8 cellular contexts compared by ENCODE assay signal in the genomic region with DNA sequence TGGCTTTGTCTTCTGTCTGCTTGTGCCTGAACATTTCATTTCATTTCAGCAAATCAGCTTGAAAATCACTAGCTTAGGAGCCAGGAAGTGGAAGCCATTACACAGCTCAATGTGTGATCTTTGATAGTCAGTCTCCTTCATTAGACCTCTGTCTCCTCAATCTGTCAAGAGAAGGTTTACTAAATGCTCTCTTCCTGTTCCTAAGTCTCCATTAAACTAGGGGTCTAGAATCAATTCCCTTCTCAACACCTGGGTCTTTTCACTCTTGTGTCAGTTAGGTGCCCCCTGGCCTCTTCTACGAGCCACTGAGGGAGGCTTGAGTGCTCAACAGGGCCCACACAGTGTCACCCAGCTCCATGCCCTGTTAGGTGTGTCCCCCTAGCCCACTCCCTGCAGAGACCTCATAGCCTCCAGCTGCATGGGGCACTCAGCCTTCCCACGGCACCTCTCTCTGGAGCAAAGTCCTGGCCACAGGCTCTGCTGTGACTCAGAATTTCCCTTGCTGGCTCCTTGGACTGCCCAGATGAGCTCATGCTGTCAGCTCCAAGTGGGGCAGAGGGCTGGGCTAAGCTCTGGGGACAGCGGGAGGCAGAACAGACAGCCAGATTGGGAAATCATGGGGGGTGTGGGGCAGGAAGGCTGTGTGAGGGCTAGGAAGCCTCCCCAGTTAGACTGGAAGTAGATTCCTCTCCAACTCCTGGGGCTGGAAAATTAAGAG.
A peak's percentile ranks its signal among the peaks of the same experiment; 100 is the strongest.
DNase-seq lines count a peak whose midpoint lies in the region; TF ChIP-seq lines count a peak whose summit lies in the region.

No MANE protein-coding gene starts in this region.

- no peak for TF ChIP-seq CTCF in cardiac fibroblast (IDR thresholded peaks at IDR 0.05; ENCODE audit: low read depth, low read length)

- peak; percentile 90 for DNase-seq in AG08396 (ENCODE audit: low spot score)
- DNase-seq in MV-4-11 (lab: John Stamatoyannopoulos, UW): peak; percentile 95
- peak; percentile 99 to 100 for DNase-seq in cardiac fibroblast (ENCODE audit: low read depth in 2 of 2)
- DNase-seq in left kidney (ENCODE audit: low read depth, low spot score): peak; percentile 35
- peak; percentile 74 for DNase-seq in superior temporal gyrus (ENCODE audit: extremely low spot score)
- DNase-seq in activated effector memory CD4-positive, alpha-beta T cell treated with Interleukin-2 at 50 U/mL for 16 hours: no peak
- no peak for DNase-seq in NCI-H2029 (lab: John Stamatoyannopoulos, UW)
- DNase-seq in NCI-H2227 (lab: John Stamatoyannopoulos, UW; ENCODE audit: unreplicated experiment): no peak

- no peak overlapping the region for H3K4me3 ChIP-seq in cardiac fibroblast (replicated peaks in 1 of 2; ENCODE audit: low read depth in 2 of 2, low read length in 2 of 2)

Comparison
In these comparisons a context has a peak if more than half of its experiments do, and no peak if none do; other contexts are left out.
1. DNase-seq: peak in AG08396 (single experiment), MV-4-11 (single experiment), cardiac fibroblast (2 of 2), left kidney (single experiment) and superior temporal gyrus (single experiment); none in activated effector memory CD4-positive, alpha-beta T cell treated with Interleukin-2 at 50 U/mL for 16 hours (single experiment), NCI-H2029 (single experiment) and NCI-H2227 (single experiment).